In genomic region chr1:202117898-202118371, GRCh38 we compare ENCODE assay signal across 1 cellular context.
A peak's percentile ranks its signal among the peaks of the same experiment; 100 is the strongest.
TF ChIP-seq lines count a peak whose summit lies in the region.

No MANE protein-coding gene starts in this region.

TF ChIP-seq in K562, 482 proteins besides CTCF, POLR2A, EP300 and RAD21 (continued from another document):
- peak in 1 of 2 experiments; percentile 49; a peak in 2 of 4 replicates for TF ChIP-seq MNT (conservative IDR thresholded peaks at IDR 0.05)
- TF ChIP-seq MCM5 (IDR thresholded peaks at IDR 0.05; ENCODE audit: low read depth), result no peak
- TF ChIP-seq GTF3C2 (IDR thresholded peaks at IDR 0.05; ENCODE audit: borderline replicate concordance, extremely low read depth, insufficient read length), result peak; percentile 66
- TF ChIP-seq ZBTB9 (CRISPR knock-in tag; IDR thresholded peaks at IDR 0.05), result peak; percentile 66; the same call in 1 of the 2 replicates
- peak; percentile 81 for TF ChIP-seq SMARCE1 (IDR thresholded peaks at IDR 0.05)
- peak; percentile 87 for TF ChIP-seq MYC (IDR thresholded peaks at IDR 0.05; ENCODE audit: low read depth, low read length)
- no peak for TF ChIP-seq MYC (CRISPR knock-in tag; IDR thresholded peaks at IDR 0.05; ENCODE audit: borderline replicate concordance, low read depth)
- TF ChIP-seq KLF16 (IDR thresholded peaks at IDR 0.05), result peak; percentile 85
- TF ChIP-seq CEBPB (tag; IDR thresholded peaks at IDR 0.05), result peak; percentile 84
- TF ChIP-seq ERF (CRISPR knock-in tag; IDR thresholded peaks at IDR 0.05), result no peak
- peak; percentile 15; the same call in 1 of the 2 replicates for TF ChIP-seq ZNF384 (IDR thresholded peaks at IDR 0.05; ENCODE audit: low read depth, low read length)
- peak; percentile 71; the same call in 1 of the 2 replicates for TF ChIP-seq HMBOX1 (IDR thresholded peaks at IDR 0.05)
- peak; percentile 91 for TF ChIP-seq CBFA2T2 (conservative IDR thresholded peaks at IDR 0.05)
- TF ChIP-seq HMGXB4 (CRISPR knock-in tag; IDR thresholded peaks at IDR 0.05), result no peak
- 0 out of 2 replicates have a peak, but pooled peaks have one; percentile 5 for TF ChIP-seq C11orf30 (IDR thresholded peaks at IDR 0.05; ENCODE audit: low read depth)
- peak; percentile 54 to 92; a peak in 2 of 4 replicates for TF ChIP-seq ARNT (IDR thresholded peaks at IDR 0.05)
- TF ChIP-seq TCF15 (CRISPR knock-in tag; IDR thresholded peaks at IDR 0.05), result no peak
- TF ChIP-seq HDAC2 (IDR thresholded peaks at IDR 0.05), result peak; percentile 94
- TF ChIP-seq MED1 (CRISPR knock-in tag; IDR thresholded peaks at IDR 0.05; ENCODE audit: borderline replicate concordance), result no peak
- peak; percentile 31; the same call in 1 of the 2 replicates for TF ChIP-seq TFAP4 (CRISPR knock-in tag; IDR thresholded peaks at IDR 0.05; ENCODE audit: borderline replicate concordance)
- peak; percentile 88 for TF ChIP-seq KLF1 (tag; IDR thresholded peaks at IDR 0.05)
- 0 out of 2 replicates have a peak, but pooled peaks have one; percentile 31 for TF ChIP-seq RB1 (IDR thresholded peaks at IDR 0.05; ENCODE audit: low read depth)
- TF ChIP-seq JUN (IDR thresholded peaks at IDR 0.05; ENCODE audit: borderline replicate concordance, low read depth, low read length), result peak; percentile 83; the same call in 1 of the 2 replicates
- TF ChIP-seq JUN (CRISPR knock-in tag; IDR thresholded peaks at IDR 0.05; ENCODE audit: borderline replicate concordance), result no peak
- TF ChIP-seq RNF2 (IDR thresholded peaks at IDR 0.05), result 0 out of 2 replicates have a peak, but pooled peaks have one; percentile 57
- peak; percentile 25; the same call in 1 of the 2 replicates for TF ChIP-seq ZFX (CRISPR knock-in tag; IDR thresholded peaks at IDR 0.05)
